In the genomic region with DNA sequence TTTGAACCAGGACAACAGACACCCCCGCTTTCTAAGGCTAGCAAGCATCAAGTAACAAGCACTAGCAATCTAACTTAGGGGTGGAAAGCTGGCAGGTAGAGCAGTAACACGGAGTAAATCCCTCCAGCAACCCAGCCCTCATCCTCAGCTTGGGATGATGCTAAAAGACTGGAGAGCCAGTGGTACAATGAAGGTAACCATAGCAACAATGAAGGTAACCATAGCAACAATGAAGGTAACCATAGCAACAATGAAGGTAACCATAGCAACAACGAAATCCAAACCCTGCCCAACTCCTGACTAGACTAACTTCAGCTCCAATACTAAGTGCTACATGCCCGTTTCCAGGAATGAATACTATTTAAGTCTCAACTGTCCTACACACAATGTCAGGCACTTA, we compare ENCODE assay signal across 14 cellular contexts. TPM values are rescaled to one million over a fixed set of nuclear protein-coding genes. Genes with fewer than 3 reads are reported as not detected.
DNase-seq lines count a peak whose midpoint lies in the region; TF ChIP-seq lines count a peak whose summit lies in the region.
"Had no signal": no experiment of that assay in that cellular context is flagged by ENCODE, and none has a peak within 500 bp of the region (broad histone marks: within the 10 kb centered on the region; RNA-seq: fewer than 3 reads in every experiment).

No MANE protein-coding gene starts in this region.

- H3K9me2 ChIP-seq in neural cell (ENCODE audit: insufficient read depth, low read length): no peaks in the 10 kb centered on the region

- peak; percentile 79 for TF ChIP-seq EP300 in neural cell (conservative IDR thresholded peaks at IDR 0.05; ENCODE audit: poor library complexity, severe bottlenecking)

- H3K4me2 ChIP-seq in neural cell (ENCODE audit: low read length): peak overlapping the region; percentile 72
- H3K4me2 ChIP-seq: A549 had no signal

- no peak overlapping the region for H3K27ac Mint-ChIP-seq in progenitor cell of endocrine pancreas
- H3K27ac Mint-ChIP-seq: CD4-positive, alpha-beta memory T cell had no signal

- POLR2A ChIA-PET in HEK293 (lab: Yijun Ruan, JAX): no interaction called here

- no peaks in the 10 kb centered on the region for H4K20me1 ChIP-seq in neural cell (ENCODE audit: insufficient read depth)

- peaks cover 6% of the 10 kb centered on the region for H3K27me3 Mint-ChIP-seq in progenitor cell of endocrine pancreas

- H3K27me3 ChIP-seq in neural cell (ENCODE audit: insufficient read depth, low read depth, low read length): no peaks in the 10 kb centered on the region
- H3K27me3 ChIP-seq: BE2C had no signal

- DNase-seq in HT1080 (ENCODE audit: low read depth) (peak; percentile 14), caudate nucleus (lab: John Stamatoyannopoulos, UW) (peak in 1 of 61 donors; percentile 35), NCI-H2227 treated with DMSO at 0.1 percent for 48 hours (lab: John Stamatoyannopoulos, UW) (no peak), progenitor cell of endocrine pancreas (ENCODE audit: low spot score, unreplicated experiment) (no peak)
- DNase-seq: BE2C; CD4-positive, alpha-beta memory T cell; DND-41; GDM1; GM23248; H7 had no signal

- peak overlapping the region; percentile 62 for H3K9ac ChIP-seq in neural cell (ENCODE audit: low read length)
- H3K9ac ChIP-seq: GM23248 had no signal

- CTCF ChIA-PET in HEK293 (lab: Yijun Ruan, JAX): interaction anchor here (1.3 to 1.4 kb wide), 2 partner anchors 18 to 502 kb away, joined by 4 read pairs; no protein-coding TSS in a partner anchor

- H3K4me1 ChIP-seq in HEK293 (ENCODE audit: control insufficient read depth, insufficient read depth, low read length): no peaks in the 10 kb centered on the region
- H3K4me1 ChIP-seq: BE2C had no signal

- peak; percentile 13 for TF ChIP-seq RAD21 in neural cell (conservative IDR thresholded peaks at IDR 0.05)

- no peaks in the 10 kb centered on the region for H3K36me3 ChIP-seq in HEK293 (ENCODE audit: control insufficient read depth in 2 of 2, insufficient read depth in 1 of 2, low read length in 2 of 2)
- no peaks in the 10 kb centered on the region for H3K36me3 ChIP-seq in neural cell (ENCODE audit: insufficient read depth, low read length)
- H3K36me3 ChIP-seq: BE2C had no signal

- no peaks in the 10 kb centered on the region for H3K79me2 ChIP-seq in neural cell (replicated peaks; ENCODE audit: insufficient read depth, low read length)

- H3K4me3 ChIP-seq in HEK293 (ENCODE audit: low read depth, low read length): no peak overlapping the region
- H3K4me3 ChIP-seq in neural cell (ENCODE audit: low read length): peak overlapping the region; percentile 58
- H3K4me3 ChIP-seq: A549, GM23248 had no signal

- TF ChIP-seq CTCF in HEK293 (tag by site-specific recombination; IDR thresholded peaks at IDR 0.05) (no peak), neural cell (IDR thresholded peaks at IDR 0.05; ENCODE audit: poor library complexity, severe bottlenecking) (no peak), progenitor cell of endocrine pancreas (IDR thresholded peaks at IDR 0.05; ENCODE audit: unreplicated experiment) (no peak)

- H3F3A ChIP-seq in neural cell (ENCODE audit: insufficient read depth, low read length, poor library complexity, severe bottlenecking): no peaks in the 10 kb centered on the region

- no peak overlapping the region for H3K27ac ChIP-seq in HEK293 (ENCODE audit: extremely low read depth, low read depth, low read length)
- peak overlapping the region; percentile 52 for H3K27ac ChIP-seq in caudate nucleus (ENCODE audit: low read depth, low read length)
- H3K27ac ChIP-seq in neural cell (ENCODE audit: low read length): peak overlapping the region; percentile 94
- H3K27ac ChIP-seq: A549, C4-2B, GM23248 had no signal

- no peak overlapping the region for H3K4me3 Mint-ChIP-seq in progenitor cell of endocrine pancreas (ENCODE audit: low read depth)
- H3K4me3 Mint-ChIP-seq: CD4-positive, alpha-beta memory T cell had no signal

- H3K4me1 Mint-ChIP-seq in progenitor cell of endocrine pancreas (ENCODE audit: low read depth): no peaks in the 10 kb centered on the region

- H3K9me3 ChIP-seq in HEK293 (ENCODE audit: control insufficient read depth, insufficient read depth, low read depth, low read length) (no peaks in the 10 kb centered on the region), neural cell (ENCODE audit: low read length) (no peaks in the 10 kb centered on the region)
- H3K9me3 ChIP-seq: A549, BE2C had no signal

- no peaks in the 10 kb centered on the region for H3K36me3 Mint-ChIP-seq in progenitor cell of endocrine pancreas (ENCODE audit: insufficient read depth)
- H3K36me3 Mint-ChIP-seq: CD4-positive, alpha-beta memory T cell had no signal

- no peaks in the 10 kb centered on the region for H3K9me3 Mint-ChIP-seq in progenitor cell of endocrine pancreas (ENCODE audit: low read depth)
- H3K9me3 Mint-ChIP-seq: CD4-positive, alpha-beta memory T cell had no signal

- H2AFZ ChIP-seq in neural cell (ENCODE audit: low read depth, low read length): peak overlapping the region; percentile 51
- H2AFZ ChIP-seq: GM23248 had no signal

TF ChIP-seq in HEK293, 187 proteins besides CTCF, POLR2A, EP300 and RAD21:
- TF ChIP-seq MYNN (tag by site-specific recombination; IDR thresholded peaks at IDR 0.05; ENCODE audit: borderline replicate concordance) (peak; percentile 70; the same call in 1 of the 2 replicates), ZNF146 (tag by site-specific recombination; IDR thresholded peaks at IDR 0.05) (no peak)

TF ChIP-seq in neural cell, 6 proteins besides CTCF, POLR2A, EP300 and RAD21:
- TF ChIP-seq TAF1 (IDR thresholded peaks at IDR 0.05; ENCODE audit: low read depth) (no peak), POLR2AphosphoS5 (IDR thresholded peaks at IDR 0.05) (peak; percentile 65), EZH2 (IDR thresholded peaks at IDR 0.05; ENCODE audit: borderline replicate concordance, insufficient read depth, low read length, poor library complexity, severe bottlenecking) (no peak), MXI1 (conservative IDR thresholded peaks at IDR 0.05; ENCODE audit: poor library complexity, severe bottlenecking) (peak; percentile 94), REST (IDR thresholded peaks at IDR 0.05; ENCODE audit: borderline replicate concordance) (peak; percentile 87), SMC3 (conservative IDR thresholded peaks at IDR 0.05; ENCODE audit: poor library complexity) (no peak)
TF ChIP-seq in neural cell: peak in this region for 3.

RNA-seq across cellular contexts. Expression of gene EIF4G3, which starts 22.2 kb away (rescaled TPM):
- total RNA-seq in HT1080 (2014; rRNA removed; shearing (Covaris generic)): 29.7 and 32.3 TPM in 2 replicates
- 25.5 and 32.8 TPM in 2 replicates for polyA plus RNA-seq in HT1080 (2015; cell fraction: cytosol; rRNA removed)
- polyA plus RNA-seq in HT1080 (2015; cell fraction: nucleus; rRNA removed): 82.2 and 104 TPM in 2 replicates
- polyA plus RNA-seq in neural cell: 56.9 and 58.3 TPM in 2 replicates
- polyA minus RNA-seq in neural cell: 83.8 and 88.3 TPM in 2 replicates
- total RNA-seq in progenitor cell of endocrine pancreas: 92.0 and 97.4 TPM in 2 replicates
